1 cellular context compared by ENCODE assay signal in the genomic region with DNA sequence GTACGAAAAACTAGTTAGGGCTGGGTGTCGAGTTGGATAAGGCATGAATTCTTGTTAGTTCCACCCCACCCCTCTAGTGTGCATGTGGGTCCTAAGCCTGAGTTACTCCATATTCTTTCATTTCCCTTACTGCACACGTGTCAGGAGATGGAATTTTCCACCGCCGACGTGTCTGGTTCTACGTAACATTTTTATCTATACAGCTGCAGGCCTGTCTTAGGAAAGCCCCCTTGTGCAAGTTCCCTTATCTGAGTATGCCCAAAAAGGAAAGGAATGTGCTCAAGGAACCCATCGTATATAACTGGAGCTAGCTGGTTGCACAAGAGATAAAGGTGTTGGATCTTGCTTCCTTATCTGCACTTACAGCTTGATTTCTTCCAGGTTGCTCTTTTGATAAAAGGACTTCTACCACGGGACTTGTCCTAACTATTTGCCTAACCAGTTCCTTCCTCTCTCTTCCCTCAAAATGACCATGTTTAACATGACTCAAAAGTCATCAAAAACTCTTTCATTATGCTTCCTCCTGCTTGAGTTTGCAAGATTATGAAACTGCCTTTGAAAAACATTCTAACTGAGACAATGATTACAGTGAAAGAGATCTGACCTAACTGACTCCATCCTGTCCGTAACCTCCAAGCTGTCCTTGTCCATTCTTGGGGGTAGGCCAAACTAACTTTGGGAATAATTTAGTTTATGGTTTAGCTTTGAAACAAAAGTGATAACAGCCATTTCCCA.
TF ChIP-seq lines count a peak whose summit lies in the region.

No MANE protein-coding gene starts in this region.

TF ChIP-seq in K562, 482 proteins besides CTCF, POLR2A, EP300 and RAD21 (continued from another document and continues in another):
- TF ChIP-seq, protein P1, sequence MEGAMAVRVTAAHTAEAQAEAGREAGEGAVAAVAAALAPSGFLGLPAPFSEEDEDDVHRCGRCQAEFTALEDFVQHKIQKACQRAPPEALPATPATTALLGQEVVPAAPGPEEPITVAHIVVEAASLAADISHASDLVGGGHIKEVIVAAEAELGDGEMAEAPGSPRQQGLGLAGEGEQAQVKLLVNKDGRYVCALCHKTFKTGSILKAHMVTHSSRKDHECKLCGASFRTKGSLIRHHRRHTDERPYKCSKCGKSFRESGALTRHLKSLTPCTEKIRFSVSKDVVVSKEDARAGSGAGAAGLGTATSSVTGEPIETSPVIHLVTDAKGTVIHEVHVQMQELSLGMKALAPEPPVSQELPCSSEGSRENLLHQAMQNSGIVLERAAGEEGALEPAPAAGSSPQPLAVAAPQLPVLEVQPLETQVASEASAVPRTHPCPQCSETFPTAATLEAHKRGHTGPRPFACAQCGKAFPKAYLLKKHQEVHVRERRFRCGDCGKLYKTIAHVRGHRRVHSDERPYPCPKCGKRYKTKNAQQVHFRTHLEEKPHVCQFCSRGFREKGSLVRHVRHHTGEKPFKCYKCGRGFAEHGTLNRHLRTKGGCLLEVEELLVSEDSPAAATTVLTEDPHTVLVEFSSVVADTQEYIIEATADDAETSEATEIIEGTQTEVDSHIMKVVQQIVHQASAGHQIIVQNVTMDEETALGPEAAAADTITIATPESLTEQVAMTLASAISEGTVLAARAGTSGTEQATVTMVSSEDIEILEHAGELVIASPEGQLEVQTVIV (CRISPR knock-in tag; IDR thresholded peaks at IDR 0.05; ENCODE audit: borderline replicate concordance): peak; percentile 92
- TF ChIP-seq NEUROD1 (IDR thresholded peaks at IDR 0.05; ENCODE audit: borderline replicate concordance, low read depth, low read length, partially characterized antibody) (peak; percentile 77), ZNF583 (CRISPR knock-in tag; IDR thresholded peaks at IDR 0.05) (peak; percentile 100), ZNF445 (CRISPR knock-in tag; IDR thresholded peaks at IDR 0.05; ENCODE audit: low read depth) (peak; percentile 97), FOSL1 (tag; conservative IDR thresholded peaks at IDR 0.05) (peak; percentile 96), TEAD1 (CRISPR knock-in tag; IDR thresholded peaks at IDR 0.05) (peak; percentile 100), EGR1 (conservative IDR thresholded peaks at IDR 0.05) (peak; percentile 77), ZNF143 (CRISPR knock-in tag; IDR thresholded peaks at IDR 0.05) (no peak), NRF1 (conservative IDR thresholded peaks at IDR 0.05 in 1 of 2, IDR thresholded peaks at IDR 0.05 in 1 of 2) (peak in 1 of 2 experiments; percentile 24; a peak in 1 of 4 replicates), FIP1L1 (IDR thresholded peaks at IDR 0.05; ENCODE audit: low read depth, low read length, poor library complexity, severe bottlenecking) (no peak), HLTF (IDR thresholded peaks at IDR 0.05) (peak; percentile 100), STAG1 (CRISPR knock-in tag; IDR thresholded peaks at IDR 0.05; ENCODE audit: borderline replicate concordance) (no peak), HDAC1 (IDR thresholded peaks at IDR 0.05) (peak in 1 of 2 experiments; percentile 90; a peak in 3 of 4 replicates), GATAD2B (IDR thresholded peaks at IDR 0.05; ENCODE audit: borderline replicate concordance) (peak; percentile 77; the same call in 1 of the 2 replicates), PTBP1 (IDR thresholded peaks at IDR 0.05; ENCODE audit: low read depth, low read length) (0 out of 2 replicates have a peak, but pooled peaks have one; percentile 61), TCF7L2 (IDR thresholded peaks at IDR 0.05; ENCODE audit: low read depth, low read length) (no peak), SREBF1 (IDR thresholded peaks at IDR 0.05; ENCODE audit: borderline replicate concordance, low read depth, low read length) (no peak), MCM7 (IDR thresholded peaks at IDR 0.05) (no peak), JUND (IDR thresholded peaks at IDR 0.05; ENCODE audit: borderline replicate concordance, low read depth, low read length) (peak; percentile 83), JUND (tag; IDR thresholded peaks at IDR 0.05; ENCODE audit: borderline replicate concordance, low read depth, low read length) (peak; percentile 97; the same call in 2 of the 3 replicates), SNIP1 (IDR thresholded peaks at IDR 0.05; ENCODE audit: low read depth) (peak; percentile 71), KDM5B (IDR thresholded peaks at IDR 0.05; ENCODE audit: insufficient replicate concordance, low read depth, low read length) (no peak), ZNF124 (CRISPR knock-in tag; IDR thresholded peaks at IDR 0.05) (no peak), ZNF354B (CRISPR knock-in tag; IDR thresholded peaks at IDR 0.05) (peak; percentile 99)
- TF ChIP-seq, protein P2, sequence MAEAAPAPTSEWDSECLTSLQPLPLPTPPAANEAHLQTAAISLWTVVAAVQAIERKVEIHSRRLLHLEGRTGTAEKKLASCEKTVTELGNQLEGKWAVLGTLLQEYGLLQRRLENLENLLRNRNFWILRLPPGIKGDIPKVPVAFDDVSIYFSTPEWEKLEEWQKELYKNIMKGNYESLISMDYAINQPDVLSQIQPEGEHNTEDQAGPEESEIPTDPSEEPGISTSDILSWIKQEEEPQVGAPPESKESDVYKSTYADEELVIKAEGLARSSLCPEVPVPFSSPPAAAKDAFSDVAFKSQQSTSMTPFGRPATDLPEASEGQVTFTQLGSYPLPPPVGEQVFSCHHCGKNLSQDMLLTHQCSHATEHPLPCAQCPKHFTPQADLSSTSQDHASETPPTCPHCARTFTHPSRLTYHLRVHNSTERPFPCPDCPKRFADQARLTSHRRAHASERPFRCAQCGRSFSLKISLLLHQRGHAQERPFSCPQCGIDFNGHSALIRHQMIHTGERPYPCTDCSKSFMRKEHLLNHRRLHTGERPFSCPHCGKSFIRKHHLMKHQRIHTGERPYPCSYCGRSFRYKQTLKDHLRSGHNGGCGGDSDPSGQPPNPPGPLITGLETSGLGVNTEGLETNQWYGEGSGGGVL (CRISPR knock-in tag; IDR thresholded peaks at IDR 0.05): peak; percentile 98
- TF ChIP-seq, protein P3, sequence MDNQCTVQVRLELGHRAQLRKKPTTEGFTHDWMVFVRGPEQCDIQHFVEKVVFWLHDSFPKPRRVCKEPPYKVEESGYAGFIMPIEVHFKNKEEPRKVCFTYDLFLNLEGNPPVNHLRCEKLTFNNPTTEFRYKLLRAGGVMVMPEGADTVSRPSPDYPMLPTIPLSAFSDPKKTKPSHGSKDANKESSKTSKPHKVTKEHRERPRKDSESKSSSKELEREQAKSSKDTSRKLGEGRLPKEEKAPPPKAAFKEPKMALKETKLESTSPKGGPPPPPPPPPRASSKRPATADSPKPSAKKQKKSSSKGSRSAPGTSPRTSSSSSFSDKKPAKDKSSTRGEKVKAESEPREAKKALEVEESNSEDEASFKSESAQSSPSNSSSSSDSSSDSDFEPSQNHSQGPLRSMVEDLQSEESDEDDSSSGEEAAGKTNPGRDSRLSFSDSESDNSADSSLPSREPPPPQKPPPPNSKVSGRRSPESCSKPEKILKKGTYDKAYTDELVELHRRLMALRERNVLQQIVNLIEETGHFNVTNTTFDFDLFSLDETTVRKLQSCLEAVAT (IDR thresholded peaks at IDR 0.05): peak; percentile 92 to 93
- TF ChIP-seq, protein P4, sequence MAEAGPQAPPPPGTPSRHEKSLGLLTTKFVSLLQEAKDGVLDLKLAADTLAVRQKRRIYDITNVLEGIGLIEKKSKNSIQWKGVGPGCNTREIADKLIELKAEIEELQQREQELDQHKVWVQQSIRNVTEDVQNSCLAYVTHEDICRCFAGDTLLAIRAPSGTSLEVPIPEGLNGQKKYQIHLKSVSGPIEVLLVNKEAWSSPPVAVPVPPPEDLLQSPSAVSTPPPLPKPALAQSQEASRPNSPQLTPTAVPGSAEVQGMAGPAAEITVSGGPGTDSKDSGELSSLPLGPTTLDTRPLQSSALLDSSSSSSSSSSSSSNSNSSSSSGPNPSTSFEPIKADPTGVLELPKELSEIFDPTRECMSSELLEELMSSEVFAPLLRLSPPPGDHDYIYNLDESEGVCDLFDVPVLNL (CRISPR knock-in tag; IDR thresholded peaks at IDR 0.05; ENCODE audit: low read depth): no peak
- TF ChIP-seq, protein P5, sequence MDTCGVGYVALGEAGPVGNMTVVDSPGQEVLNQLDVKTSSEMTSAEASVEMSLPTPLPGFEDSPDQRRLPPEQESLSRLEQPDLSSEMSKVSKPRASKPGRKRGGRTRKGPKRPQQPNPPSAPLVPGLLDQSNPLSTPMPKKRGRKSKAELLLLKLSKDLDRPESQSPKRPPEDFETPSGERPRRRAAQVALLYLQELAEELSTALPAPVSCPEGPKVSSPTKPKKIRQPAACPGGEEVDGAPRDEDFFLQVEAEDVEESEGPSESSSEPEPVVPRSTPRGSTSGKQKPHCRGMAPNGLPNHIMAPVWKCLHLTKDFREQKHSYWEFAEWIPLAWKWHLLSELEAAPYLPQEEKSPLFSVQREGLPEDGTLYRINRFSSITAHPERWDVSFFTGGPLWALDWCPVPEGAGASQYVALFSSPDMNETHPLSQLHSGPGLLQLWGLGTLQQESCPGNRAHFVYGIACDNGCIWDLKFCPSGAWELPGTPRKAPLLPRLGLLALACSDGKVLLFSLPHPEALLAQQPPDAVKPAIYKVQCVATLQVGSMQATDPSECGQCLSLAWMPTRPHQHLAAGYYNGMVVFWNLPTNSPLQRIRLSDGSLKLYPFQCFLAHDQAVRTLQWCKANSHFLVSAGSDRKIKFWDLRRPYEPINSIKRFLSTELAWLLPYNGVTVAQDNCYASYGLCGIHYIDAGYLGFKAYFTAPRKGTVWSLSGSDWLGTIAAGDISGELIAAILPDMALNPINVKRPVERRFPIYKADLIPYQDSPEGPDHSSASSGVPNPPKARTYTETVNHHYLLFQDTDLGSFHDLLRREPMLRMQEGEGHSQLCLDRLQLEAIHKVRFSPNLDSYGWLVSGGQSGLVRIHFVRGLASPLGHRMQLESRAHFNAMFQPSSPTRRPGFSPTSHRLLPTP (IDR thresholded peaks at IDR 0.05; ENCODE audit: borderline replicate concordance, extremely low read depth, insufficient read length): no peak
- TF ChIP-seq, protein P6, sequence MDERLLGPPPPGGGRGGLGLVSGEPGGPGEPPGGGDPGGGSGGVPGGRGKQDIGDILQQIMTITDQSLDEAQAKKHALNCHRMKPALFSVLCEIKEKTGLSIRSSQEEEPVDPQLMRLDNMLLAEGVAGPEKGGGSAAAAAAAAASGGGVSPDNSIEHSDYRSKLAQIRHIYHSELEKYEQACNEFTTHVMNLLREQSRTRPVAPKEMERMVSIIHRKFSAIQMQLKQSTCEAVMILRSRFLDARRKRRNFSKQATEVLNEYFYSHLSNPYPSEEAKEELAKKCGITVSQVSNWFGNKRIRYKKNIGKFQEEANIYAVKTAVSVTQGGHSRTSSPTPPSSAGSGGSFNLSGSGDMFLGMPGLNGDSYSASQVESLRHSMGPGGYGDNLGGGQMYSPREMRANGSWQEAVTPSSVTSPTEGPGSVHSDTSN (CRISPR knock-in tag; IDR thresholded peaks at IDR 0.05; ENCODE audit: low read depth): no peak
- TF ChIP-seq, protein P6 (tag; conservative IDR thresholded peaks at IDR 0.05; ENCODE audit: low read depth): peak; percentile 90
- TF ChIP-seq, protein P7, sequence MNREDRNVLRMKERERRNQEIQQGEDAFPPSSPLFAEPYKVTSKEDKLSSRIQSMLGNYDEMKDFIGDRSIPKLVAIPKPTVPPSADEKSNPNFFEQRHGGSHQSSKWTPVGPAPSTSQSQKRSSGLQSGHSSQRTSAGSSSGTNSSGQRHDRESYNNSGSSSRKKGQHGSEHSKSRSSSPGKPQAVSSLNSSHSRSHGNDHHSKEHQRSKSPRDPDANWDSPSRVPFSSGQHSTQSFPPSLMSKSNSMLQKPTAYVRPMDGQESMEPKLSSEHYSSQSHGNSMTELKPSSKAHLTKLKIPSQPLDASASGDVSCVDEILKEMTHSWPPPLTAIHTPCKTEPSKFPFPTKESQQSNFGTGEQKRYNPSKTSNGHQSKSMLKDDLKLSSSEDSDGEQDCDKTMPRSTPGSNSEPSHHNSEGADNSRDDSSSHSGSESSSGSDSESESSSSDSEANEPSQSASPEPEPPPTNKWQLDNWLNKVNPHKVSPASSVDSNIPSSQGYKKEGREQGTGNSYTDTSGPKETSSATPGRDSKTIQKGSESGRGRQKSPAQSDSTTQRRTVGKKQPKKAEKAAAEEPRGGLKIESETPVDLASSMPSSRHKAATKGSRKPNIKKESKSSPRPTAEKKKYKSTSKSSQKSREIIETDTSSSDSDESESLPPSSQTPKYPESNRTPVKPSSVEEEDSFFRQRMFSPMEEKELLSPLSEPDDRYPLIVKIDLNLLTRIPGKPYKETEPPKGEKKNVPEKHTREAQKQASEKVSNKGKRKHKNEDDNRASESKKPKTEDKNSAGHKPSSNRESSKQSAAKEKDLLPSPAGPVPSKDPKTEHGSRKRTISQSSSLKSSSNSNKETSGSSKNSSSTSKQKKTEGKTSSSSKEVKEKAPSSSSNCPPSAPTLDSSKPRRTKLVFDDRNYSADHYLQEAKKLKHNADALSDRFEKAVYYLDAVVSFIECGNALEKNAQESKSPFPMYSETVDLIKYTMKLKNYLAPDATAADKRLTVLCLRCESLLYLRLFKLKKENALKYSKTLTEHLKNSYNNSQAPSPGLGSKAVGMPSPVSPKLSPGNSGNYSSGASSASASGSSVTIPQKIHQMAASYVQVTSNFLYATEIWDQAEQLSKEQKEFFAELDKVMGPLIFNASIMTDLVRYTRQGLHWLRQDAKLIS (CRISPR knock-in tag; IDR thresholded peaks at IDR 0.05): no peak
- TF ChIP-seq, protein P8, sequence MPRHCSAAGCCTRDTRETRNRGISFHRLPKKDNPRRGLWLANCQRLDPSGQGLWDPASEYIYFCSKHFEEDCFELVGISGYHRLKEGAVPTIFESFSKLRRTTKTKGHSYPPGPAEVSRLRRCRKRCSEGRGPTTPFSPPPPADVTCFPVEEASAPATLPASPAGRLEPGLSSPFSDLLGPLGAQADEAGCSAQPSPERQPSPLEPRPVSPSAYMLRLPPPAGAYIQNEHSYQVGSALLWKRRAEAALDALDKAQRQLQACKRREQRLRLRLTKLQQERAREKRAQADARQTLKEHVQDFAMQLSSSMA (CRISPR knock-in tag; IDR thresholded peaks at IDR 0.05): peak; percentile 94
